ENCODE assay signal across 17 cellular contexts in the genomic region with DNA sequence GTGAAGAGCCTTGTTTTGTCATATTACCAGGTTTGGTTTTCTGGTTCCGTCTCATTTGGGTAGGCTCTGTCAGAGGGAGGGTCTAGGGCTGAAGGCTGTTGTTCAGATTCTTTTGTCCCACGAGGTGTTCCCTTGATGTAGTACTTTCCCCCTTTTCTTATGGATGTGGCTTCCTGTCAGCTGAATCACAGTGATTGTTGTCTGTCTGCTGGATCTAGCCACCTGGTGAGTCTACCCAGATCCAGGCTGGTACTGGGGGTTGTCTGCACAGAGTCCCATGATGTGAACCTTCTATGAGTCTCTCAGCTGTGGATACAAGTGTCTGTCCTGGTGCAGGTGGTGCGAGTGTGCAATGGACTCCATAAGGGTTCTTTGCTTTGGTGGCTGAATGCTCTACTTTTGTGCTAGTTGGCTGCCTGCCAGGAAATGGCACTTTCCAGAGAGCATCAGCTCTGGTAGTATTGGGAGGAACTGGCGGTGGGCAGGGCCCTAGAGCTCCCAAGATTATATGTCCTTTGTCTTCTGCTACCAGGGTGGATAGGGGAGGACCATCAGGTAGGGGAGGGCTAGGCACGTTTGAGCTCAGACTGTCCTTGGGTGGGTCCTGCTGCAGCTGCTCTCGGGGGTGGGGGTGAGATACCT.
DNase-seq lines count a peak whose midpoint lies in the region; ATAC-seq and TF ChIP-seq lines count a peak whose summit lies in the region.
"Had no signal": no experiment of that assay in that cellular context is flagged by ENCODE, and none has a peak within 500 bp of the region (broad histone marks: within the 10 kb centered on the region; RNA-seq: fewer than 3 reads in every experiment).

No MANE protein-coding gene starts in this region.

- peaks cover 68% of the 10 kb centered on the region for H3K4me1 ChIP-seq in left ventricle myocardium inferior
- H3K4me1 ChIP-seq: body of pancreas, upper lobe of left lung had no signal

- H3K4me3 ChIP-seq in left ventricle myocardium inferior: no peak overlapping the region
- H3K4me3 ChIP-seq: body of pancreas, upper lobe of left lung had no signal

- in situ Hi-C loops in G401 (cut with HindIII; ENCODE audit: low sequenced_read_pairs): no loop called here

- H3K36me3 ChIP-seq in left ventricle myocardium inferior: no peaks in the 10 kb centered on the region
- H3K36me3 ChIP-seq: upper lobe of left lung had no signal

- DNase-seq in COLO668 (lab: John Stamatoyannopoulos, UW; ENCODE audit: unreplicated experiment): peak; percentile 72
- peak; percentile 41 for DNase-seq in G401 (ENCODE audit: low spot score)
- DNase-seq in NCI-H748 (lab: John Stamatoyannopoulos, UW; ENCODE audit: unreplicated experiment): peak; percentile 63
- no peak for DNase-seq in left ventricle myocardium inferior
- DNase-seq in mucosa of gallbladder (ENCODE audit: low spot score): no peak
- no peak for DNase-seq in HCEC 1CT
- no peak for DNase-seq in activated CD4-positive, CD25-positive, alpha-beta regulatory T cell (lab: John Stamatoyannopoulos, UW)
- DNase-seq: activated CD4-positive, CD25-positive, alpha-beta regulatory T cell treated with anti-CD3 and anti-CD28 coated beads, Interleukin-2, amount 50 U/mL, for 72 hours; body of pancreas; GOT3; hippocampal formation; NCI-H1694; NCI-H446 treated with DMSO at 0.1 percent for 48 hours; SK-N-SH; stimulated activated CD4-positive, alpha-beta T cell treated with anti-CD3 and anti-CD28 coated beads, Interleukin-2, amount 100 ng/mL, for 24 hours; upper lobe of left lung had no signal

- no peak for TF ChIP-seq CTCF in left ventricle myocardium inferior (IDR thresholded peaks at IDR 0.05; ENCODE audit: borderline replicate concordance)

- H3K27ac ChIP-seq in left ventricle myocardium inferior (replicated peaks): peak overlapping the region; percentile 56
- H3K27ac ChIP-seq: body of pancreas, upper lobe of left lung had no signal

- intact Hi-C loops in left ventricle myocardium inferior (cut with micrococcal nuclease): no loop called here

- no peaks in the 10 kb centered on the region for H3K27me3 ChIP-seq in left ventricle myocardium inferior (ENCODE audit: low read depth)
- H3K27me3 ChIP-seq: body of pancreas, upper lobe of left lung had no signal

- no peaks in the 10 kb centered on the region for H3K9me3 ChIP-seq in left ventricle myocardium inferior (replicated peaks)
- H3K9me3 ChIP-seq: body of pancreas, upper lobe of left lung had no signal

- no peak for ATAC-seq in HG03378 (IDR thresholded peaks at IDR 0.05; ENCODE audit: unreplicated experiment)
- ATAC-seq: body of pancreas had no signal

Comparison
In these comparisons a context has a peak if more than half of its experiments do, and no peak if none do; other contexts are left out.
1. DNase-seq: peak in COLO668 (single experiment), G401 (single experiment) and NCI-H748 (single experiment); none in left ventricle myocardium inferior (single experiment), mucosa of gallbladder (single experiment), HCEC 1CT (single experiment) and activated CD4-positive, CD25-positive, alpha-beta regulatory T cell (0 of 4).